Comparison of ENCODE assay signal across 16 cellular contexts in the genomic region with DNA sequence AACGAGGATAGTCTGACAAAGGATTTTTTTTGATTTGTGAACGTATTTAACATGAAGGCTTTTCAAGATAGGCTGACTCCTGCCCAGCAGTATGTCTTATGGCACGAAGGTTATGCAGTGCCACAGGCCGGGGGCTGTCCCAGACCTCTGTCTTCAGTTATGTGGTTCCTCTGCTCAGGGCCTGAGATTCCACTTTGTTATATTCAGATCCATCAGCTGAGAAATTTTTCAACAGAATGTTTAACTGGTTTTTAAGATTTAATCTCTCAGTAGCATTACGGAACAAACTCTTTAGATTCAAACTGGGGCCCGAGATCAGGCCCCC. TPM values are rescaled to one million over a fixed set of nuclear protein-coding genes. Genes with fewer than 3 reads are reported as not detected.
DNase-seq lines count a peak whose midpoint lies in the region; ATAC-seq and TF ChIP-seq lines count a peak whose summit lies in the region.
"Had no signal": no experiment of that assay in that cellular context is flagged by ENCODE, and none has a peak within 500 bp of the region (broad histone marks: within the 10 kb centered on the region; RNA-seq: fewer than 3 reads in every experiment).

No MANE protein-coding gene starts in this region.

- H3K4me1 Mint-ChIP-seq in stimulated activated naive CD8-positive, alpha-beta T cell treated with anti-CD3 and anti-CD28 coated beads, Interleukin-15, Interleukin-2, amounts not matched to agents 100 ng/mL and 50 ng/mL, for 24 hours (ENCODE audit: low read depth) = peaks cover 53% of the 10 kb centered on the region
- H3K4me1 Mint-ChIP-seq in activated T-helper 17 cell treated with anti-CD3 and anti-CD28 coated beads, Interleukin-2, amount 50 U/mL, for 72 hours = peaks cover 41% of the 10 kb centered on the region

- H3K4me1 ChIP-seq in muscle layer of colon (ENCODE audit: insufficient read depth, low read length) = peaks cover 44% of the 10 kb centered on the region

- no peaks in the 10 kb centered on the region for H3K27me3 Mint-ChIP-seq in stimulated activated naive CD8-positive, alpha-beta T cell treated with anti-CD3 and anti-CD28 coated beads, Interleukin-15, Interleukin-2, amounts not matched to agents 100 ng/mL and 50 ng/mL, for 24 hours
- no peaks in the 10 kb centered on the region for H3K27me3 Mint-ChIP-seq in activated T-helper 17 cell treated with anti-CD3 and anti-CD28 coated beads, Interleukin-2, amount 50 U/mL, for 72 hours

- no peak overlapping the region for H3K4me3 Mint-ChIP-seq in stimulated activated naive CD8-positive, alpha-beta T cell treated with anti-CD3 and anti-CD28 coated beads, Interleukin-15, Interleukin-2, amounts not matched to agents 100 ng/mL and 50 ng/mL, for 24 hours
- peak overlapping the region; percentile 88 for H3K4me3 Mint-ChIP-seq in activated T-helper 17 cell treated with anti-CD3 and anti-CD28 coated beads, Interleukin-2, amount 50 U/mL, for 72 hours

- H3K27me3 ChIP-seq in muscle layer of colon (ENCODE audit: control insufficient read depth in 1 of 2, insufficient read depth in 2 of 2, low read length in 2 of 2) = no peaks in the 10 kb centered on the region
- H3K27me3 ChIP-seq: heart right ventricle had no signal

- ATAC-seq in stimulated activated naive CD8-positive, alpha-beta T cell treated with anti-CD3 and anti-CD28 coated beads, Interleukin-15, Interleukin-2, amounts not matched to agents 100 U/mL and 50 U/mL, for 24 hours = no peak
- no peak for ATAC-seq in activated T-helper 17 cell treated with anti-CD3 and anti-CD28 coated beads, Interleukin-2, amount 50 U/mL, for 72 hours (replicated peaks)
- no peak for ATAC-seq in GM19395 (IDR thresholded peaks at IDR 0.05; ENCODE audit: unreplicated experiment)
- ATAC-seq in omental fat pad (ENCODE audit: low FRiP score) = no peak
- ATAC-seq: heart right ventricle had no signal

- no peak for DNase-seq in stimulated activated naive CD8-positive, alpha-beta T cell treated with anti-CD3 and anti-CD28 coated beads, Interleukin-15, Interleukin-2, amounts not matched to agents 100 U/mL and 50 U/mL, for 24 hours
- DNase-seq in NCI-H82 (lab: John Stamatoyannopoulos, UW) (no peak), LoVo (ENCODE audit: low spot score) (no peak), omental fat pad (ENCODE audit: low spot score) (no peak)
- DNase-seq: activated CD4-positive, alpha-beta T cell treated with anti-CD3 and anti-CD28 coated beads for 48 hours; effector CD4-positive, alpha-beta T cell; heart right ventricle; IMR-90; kidney; NCI-H1048; SHP77; substantia nigra had no signal

- no peaks in the 10 kb centered on the region for H3K9me3 ChIP-seq in muscle layer of colon (ENCODE audit: low read length)
- H3K9me3 ChIP-seq: heart right ventricle had no signal

- no peak for TF ChIP-seq CTCF in omental fat pad (IDR thresholded peaks at IDR 0.05)

- H3K4me3 ChIP-seq in muscle layer of colon (ENCODE audit: low read depth in 1 of 2, low read length in 2 of 2) = peak overlapping the region in 1 of 2 donors; percentile 0

- peaks cover 78% of the 10 kb centered on the region for H3K36me3 Mint-ChIP-seq in stimulated activated naive CD8-positive, alpha-beta T cell treated with anti-CD3 and anti-CD28 coated beads, Interleukin-15, Interleukin-2, amounts not matched to agents 100 ng/mL and 50 ng/mL, for 24 hours (ENCODE audit: low read depth)
- H3K36me3 Mint-ChIP-seq in activated T-helper 17 cell treated with anti-CD3 and anti-CD28 coated beads, Interleukin-2, amount 50 U/mL, for 72 hours (ENCODE audit: low read depth) = peaks cover 90% of the 10 kb centered on the region

- no peak overlapping the region for H3K9ac ChIP-seq in muscle layer of colon (ENCODE audit: low read length)

- H3K9me3 Mint-ChIP-seq in stimulated activated naive CD8-positive, alpha-beta T cell treated with anti-CD3 and anti-CD28 coated beads, Interleukin-15, Interleukin-2, amounts not matched to agents 100 ng/mL and 50 ng/mL, for 24 hours = no peaks in the 10 kb centered on the region
- no peaks in the 10 kb centered on the region for H3K9me3 Mint-ChIP-seq in activated T-helper 17 cell treated with anti-CD3 and anti-CD28 coated beads, Interleukin-2, amount 50 U/mL, for 72 hours

- peak overlapping the region; percentile 77 for H3K27ac Mint-ChIP-seq in stimulated activated naive CD8-positive, alpha-beta T cell treated with anti-CD3 and anti-CD28 coated beads, Interleukin-15, Interleukin-2, amounts not matched to agents 100 ng/mL and 50 ng/mL, for 24 hours
- H3K27ac Mint-ChIP-seq in activated T-helper 17 cell treated with anti-CD3 and anti-CD28 coated beads, Interleukin-2, amount 50 U/mL, for 72 hours = peak overlapping the region; percentile 94

- H3K27ac ChIP-seq in muscle layer of colon (ENCODE audit: low read depth, low read length) = peak overlapping the region; percentile 16

- peaks cover 55% of the 10 kb centered on the region for H3K36me3 ChIP-seq in muscle layer of colon (ENCODE audit: insufficient read depth, low read length)

RNA-seq across cellular contexts. Expression of a gene that starts 20.0 kb away (rescaled TPM):
- total RNA-seq in activated T-helper 17 cell treated with anti-CD3 and anti-CD28 coated beads, Interleukin-2, amount 50 U/mL, for 72 hours = 10 to 100 TPM; 10.5 to 11.8 TPM
- total RNA-seq in omental fat pad = 10 to 100 TPM; 16.1 to 29.9 (median 19.4) TPM
